27 cellular contexts compared by ENCODE assay signal in the genomic region with DNA sequence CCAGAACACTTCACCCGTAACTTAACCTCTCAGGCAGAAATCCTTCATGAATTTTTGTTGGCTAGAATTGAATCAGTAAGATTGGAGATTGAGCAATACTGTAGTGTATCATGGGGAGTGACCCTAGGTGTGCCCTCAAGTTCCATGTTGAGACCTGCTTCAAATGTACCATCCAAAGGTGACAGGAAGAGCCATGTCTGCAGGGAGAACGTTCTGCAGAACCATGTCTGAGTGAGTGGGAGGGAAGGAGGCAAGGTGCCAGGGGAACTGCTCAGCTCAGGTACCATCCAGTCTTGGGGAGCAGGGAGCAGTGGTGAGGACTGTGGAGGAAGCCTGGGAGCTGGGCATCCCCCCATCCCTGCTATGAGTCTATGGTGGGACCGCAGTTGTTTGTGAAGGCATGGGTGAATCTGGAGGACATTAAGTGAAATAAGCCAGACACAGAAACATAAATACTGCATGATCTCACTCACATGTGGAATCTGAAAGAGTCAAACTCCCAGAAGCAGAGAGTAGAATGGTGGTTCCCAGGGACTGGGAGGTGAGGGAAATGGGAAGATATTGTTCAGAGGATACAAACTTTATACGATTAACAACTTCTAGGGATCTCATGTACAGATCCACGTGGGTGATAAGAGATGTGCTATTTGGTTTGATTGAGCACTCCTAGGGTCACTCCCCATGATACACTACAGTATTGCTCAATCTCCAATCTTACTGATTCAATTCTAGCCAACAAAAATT. TPM values are rescaled to one million over a fixed set of nuclear protein-coding genes. Genes with fewer than 3 reads are reported as not detected.
A peak's percentile ranks its signal among the peaks of the same experiment; 100 is the strongest.
DNase-seq lines count a peak whose midpoint lies in the region; ATAC-seq, FAIRE-seq and TF ChIP-seq lines count a peak whose summit lies in the region.
"Had no signal": no experiment of that assay in that cellular context is flagged by ENCODE, and none has a peak within 500 bp of the region (broad histone marks: within the 10 kb centered on the region; RNA-seq: fewer than 3 reads in every experiment).

No MANE protein-coding gene starts in this region.

- H3K27ac ChIP-seq in heart left ventricle (peak overlapping the region in 4 of 12 donors; percentile 9 to 30 (median 24)), endothelial cell of umbilical vein (ENCODE audit: insufficient read depth, low read depth, low read length) (no peak overlapping the region), gastroesophageal sphincter (peak overlapping the region in 2 of 4 donors; percentile 43 to 57), upper lobe of left lung (peak overlapping the region in 1 of 4 donors; percentile 5)
- H3K27ac ChIP-seq: BLaER1, prostate gland, spleen had no signal

- no peaks in the 10 kb centered on the region for H4K20me1 ChIP-seq in endothelial cell of umbilical vein (replicated peaks; ENCODE audit: control insufficient read depth, extremely low read depth, insufficient read depth, low read length)
- H4K20me1 ChIP-seq: BLaER1 had no signal

- H3K4me3 ChIP-seq in heart left ventricle = no peak overlapping the region
- H3K4me3 ChIP-seq in endothelial cell of umbilical vein (replicated peaks in 1 of 3; ENCODE audit: insufficient read depth in 1 of 3, low read depth in 1 of 3, low read length in 3 of 3) = no peak overlapping the region
- no peak overlapping the region for H3K4me3 ChIP-seq in gastroesophageal sphincter
- H3K4me3 ChIP-seq in upper lobe of left lung = no peak overlapping the region
- H3K4me3 ChIP-seq: BLaER1, HAP-1, prostate gland, spleen had no signal

- intact Hi-C loops in heart left ventricle (cut with DNase I) (loop anchor here in 5 of 10 donors (2.0 to 10.0 kb wide), 7 partner anchors 40 to 110 kb away; partner anchors contain the start of gene IL16 (in 1 of the 5)), cardiac septum (cut with DNase I) (no loop called here), endothelial cell of umbilical vein (cut with micrococcal nuclease) (no loop called here)

- TF ChIP-seq EP300 in gastroesophageal sphincter (IDR thresholded peaks at IDR 0.05) (no peak), upper lobe of left lung (IDR thresholded peaks at IDR 0.05) (no peak)

- peak; percentile 15 for FAIRE-seq in endothelial cell of umbilical vein (lab: Jason Lieb, UNC)

- H3K27me3 Mint-ChIP-seq in nephron progenitor cell (ENCODE audit: low read depth, poor library complexity) = peaks cover 14% of the 10 kb centered on the region

- H3K27me3 ChIP-seq in heart left ventricle = no peaks in the 10 kb centered on the region
- peaks cover 0 to 2% of the 10 kb centered on the region in 2 experiments for H3K27me3 ChIP-seq in endothelial cell of umbilical vein (ENCODE audit: control insufficient read depth in 2 of 2, insufficient read depth in 2 of 2, low read length in 2 of 2)
- H3K27me3 ChIP-seq in gastroesophageal sphincter = peaks cover 3% of the 10 kb centered on the region
- no peaks in the 10 kb centered on the region for H3K27me3 ChIP-seq in upper lobe of left lung
- H3K27me3 ChIP-seq: BLaER1 had no signal

- no peak overlapping the region for H3K4me2 ChIP-seq in endothelial cell of umbilical vein (ENCODE audit: insufficient read depth, low read length)
- H3K4me2 ChIP-seq: BLaER1 had no signal

- no TSS peak for BruUV-seq in endothelial cell of umbilical vein (replicated peaks; lab: Mats Ljungman, UMichigan)

- H3K79me2 ChIP-seq in endothelial cell of umbilical vein (ENCODE audit: control insufficient read depth, insufficient read depth, low read length) = no peaks in the 10 kb centered on the region

- H3K9me1 ChIP-seq in endothelial cell of umbilical vein (replicated peaks; ENCODE audit: control insufficient read depth, extremely low read depth, insufficient read depth, low read length) = no peaks in the 10 kb centered on the region

- no peak for TF ChIP-seq CTCF in heart left ventricle (IDR thresholded peaks at IDR 0.05)
- TF ChIP-seq CTCF in endothelial cell of umbilical vein (IDR thresholded peaks at IDR 0.05; ENCODE audit: extremely low read depth in 1 of 2, insufficient read depth in 1 of 2, low read depth in 1 of 2, low read length in 2 of 2) = no peak
- TF ChIP-seq CTCF in gastroesophageal sphincter (IDR thresholded peaks at IDR 0.05) = no peak
- TF ChIP-seq CTCF in upper lobe of left lung (IDR thresholded peaks at IDR 0.05) = no peak
- TF ChIP-seq CTCF in nephron progenitor cell (IDR thresholded peaks at IDR 0.05) = no peak

- WGBS in heart left ventricle, 4 donors = 41 to 58% (median 47%) methylated on average over 5 of the region's 5 CpGs
- 40 to 43% methylated on average over 4 to 5 of the region's 5 CpGs for WGBS in gastroesophageal sphincter (ENCODE audit: low coverage in 1 of 2), 2 donors
- WGBS in upper lobe of left lung, 2 donors = 52 to 59% methylated on average over 5 of the region's 5 CpGs

- no peak overlapping the region for H2AFZ ChIP-seq in endothelial cell of umbilical vein (ENCODE audit: low read depth, low read length)

- no peak overlapping the region for H3K27ac Mint-ChIP-seq in nephron progenitor cell
- H3K27ac Mint-ChIP-seq: activated B cell treated with CpG ODN at 0.5 μM for 24 hours; activated CD8-positive, alpha-beta T cell treated with anti-CD3 and anti-CD28 coated beads, Interleukin-2, amount 10 ng/mL, durations not matched to agents 7 days and 5 days; activated naive CD4-positive, alpha-beta T cell treated with anti-CD3 and anti-CD28 coated beads for 36 hours; effector memory CD8-positive, alpha-beta T cell had no signal

- dilution Hi-C loops in endothelial cell of umbilical vein (cut with MboI; ENCODE audit: extremely low pct_ligation_motif_present, low sequenced_read_pairs) = no loop called here

- no peaks in the 10 kb centered on the region for H3K9me3 Mint-ChIP-seq in nephron progenitor cell
- H3K9me3 Mint-ChIP-seq: activated B cell treated with CpG ODN at 0.5 μM for 24 hours; activated naive CD4-positive, alpha-beta T cell treated with anti-CD3 and anti-CD28 coated beads for 36 hours; effector memory CD8-positive, alpha-beta T cell had no signal

- peaks cover 11% of the 10 kb centered on the region for H3K4me1 Mint-ChIP-seq in nephron progenitor cell

- no peaks in the 10 kb centered on the region for H3K9me3 ChIP-seq in heart left ventricle
- no peaks in the 10 kb centered on the region for H3K9me3 ChIP-seq in endothelial cell of umbilical vein (replicated peaks; ENCODE audit: control insufficient read depth, insufficient read depth, low read length)
- no peaks in the 10 kb centered on the region for H3K9me3 ChIP-seq in gastroesophageal sphincter
- no peaks in the 10 kb centered on the region for H3K9me3 ChIP-seq in upper lobe of left lung
- H3K9me3 ChIP-seq: BLaER1, HAP-1, prostate gland, spleen had no signal

- peaks cover 0 to 41% (median 30%) of the 10 kb centered on the region in 12 donors for H3K4me1 ChIP-seq in heart left ventricle
- H3K4me1 ChIP-seq in endothelial cell of umbilical vein (ENCODE audit: control insufficient read depth, extremely low read depth, insufficient read depth, low read length) = no peaks in the 10 kb centered on the region
- H3K4me1 ChIP-seq in gastroesophageal sphincter = peaks cover 0 to 23% (median 16%) of the 10 kb centered on the region in 3 donors
- H3K4me1 ChIP-seq in upper lobe of left lung = peaks cover 26 to 40% (median 32%) of the 10 kb centered on the region in 4 donors
- H3K4me1 ChIP-seq: HAP-1, prostate gland had no signal

- H3K36me3 ChIP-seq in heart left ventricle (no peaks in the 10 kb centered on the region), endothelial cell of umbilical vein (ENCODE audit: control insufficient read depth in 2 of 2, extremely low read depth in 1 of 2, insufficient read depth in 2 of 2, low read length in 2 of 2) (no peaks in the 10 kb centered on the region), gastroesophageal sphincter (no peaks in the 10 kb centered on the region), upper lobe of left lung (no peaks in the 10 kb centered on the region)
- H3K36me3 ChIP-seq: BLaER1, HAP-1, prostate gland, spleen had no signal

- H3K9ac ChIP-seq in endothelial cell of umbilical vein (replicated peaks; ENCODE audit: extremely low read depth, insufficient read depth, low read length) = no peak overlapping the region
- H3K9ac ChIP-seq: BLaER1 had no signal

- H3K36me3 Mint-ChIP-seq in nephron progenitor cell (ENCODE audit: low read depth) = no peaks in the 10 kb centered on the region

- TF ChIP-seq POLR2A in heart left ventricle (IDR thresholded peaks at IDR 0.05) (no peak), endothelial cell of umbilical vein (IDR thresholded peaks at IDR 0.05; ENCODE audit: low read depth, low read length) (no peak), gastroesophageal sphincter (IDR thresholded peaks at IDR 0.05) (no peak), upper lobe of left lung (IDR thresholded peaks at IDR 0.05) (no peak)

- ATAC-seq in heart left ventricle (peak in 3 of 4 donors; percentile 15 to 20 (median 18)), gastroesophageal sphincter (peak; percentile 8), upper lobe of left lung (ENCODE audit: low FRiP score in 2 of 2) (peak; percentile 27 to 39)
- ATAC-seq in activated CD4-positive, CD25-positive, alpha-beta regulatory T cell treated with anti-CD3 and anti-CD28 coated beads, Interleukin-2, amount 50 U/mL, for 24 hours = no peak
- ATAC-seq: activated CD8-positive, alpha-beta T cell treated with anti-CD3 and anti-CD28 coated beads, Interleukin-2, amount 10 ng/mL, durations not matched to agents 7 days and 5 days; effector memory CD8-positive, alpha-beta T cell; Panc1 had no signal

- DNase-seq in heart left ventricle (no peak), cardiac septum (ENCODE audit: low spot score) (no peak), endothelial cell of umbilical vein (ENCODE audit: low read depth, low spot score) (no peak), upper lobe of left lung (peak in 1 of 2 donors; percentile 31), cerebellar cortex (ENCODE audit: low spot score) (no peak), nephron progenitor cell (no peak)
- DNase-seq: activated B cell treated with CpG ODN at 0.5 μM for 24 hours; activated CD8-positive, alpha-beta T cell treated with anti-CD3 and anti-CD28 coated beads, Interleukin-2, amount 10 ng/mL, durations not matched to agents 7 days and 5 days; activated naive CD4-positive, alpha-beta T cell treated with anti-CD3 and anti-CD28 coated beads for 36 hours; activated T-cell treated with anti-CD3 and anti-CD28 coated beads, Interleukin-2, amount 50 U/mL, for 48 hours; Calu3; effector memory CD8-positive, alpha-beta T cell; Kasumi-1; NCI-H1048; NCI-H2029; NCI-H345; spleen; T1000 had no signal

- H3K4me3 Mint-ChIP-seq in nephron progenitor cell = no peak overlapping the region
- H3K4me3 Mint-ChIP-seq: activated B cell treated with CpG ODN at 0.5 μM for 24 hours; activated CD8-positive, alpha-beta T cell treated with anti-CD3 and anti-CD28 coated beads, Interleukin-2, amount 10 ng/mL, durations not matched to agents 7 days and 5 days; activated naive CD4-positive, alpha-beta T cell treated with anti-CD3 and anti-CD28 coated beads for 36 hours; effector memory CD8-positive, alpha-beta T cell had no signal

- CTCF ChIA-PET in endothelial cell of umbilical vein (lab: Charles Lee) = interaction anchor here (10.3 kb wide), 1 partner anchor 109 kb away, joined by 472 read pairs; no protein-coding TSS in a partner anchor

- POLR2A ChIA-PET in endothelial cell of umbilical vein (lab: Charles Lee) = no interaction called here

RNA-seq across cellular contexts. Expression of gene CFAP161, which starts 23.3 kb away (rescaled TPM):
- 1 to 10 TPM in 3 of 9 donors, under 1 TPM in 5, not detected in 1; 0.22 to 2.0 (median 0.81) TPM for total RNA-seq in heart left ventricle
- under 1 TPM in 1 of 2 donors, not detected in 1; 0.30 TPM for polyA plus RNA-seq in heart left ventricle
- 1.7 TPM for total RNA-seq in cardiac septum
- total RNA-seq in endothelial cell of umbilical vein = 0.65 TPM in 1 of 2 replicates, not detected in the other
- 0.08 TPM in 1 of 2 replicates, not detected in the other for polyA plus RNA-seq in endothelial cell of umbilical vein
- polyA plus RNA-seq in endothelial cell of umbilical vein (2011; cell fraction: cytosol; rRNA removed) = 0.06 and 0.11 TPM in 2 replicates
- polyA plus RNA-seq in endothelial cell of umbilical vein (2011; cell fraction: nucleus; rRNA removed) = 0.14 TPM in 1 of 2 replicates, not detected in the other
- not detected in 2 replicates for polyA plus RNA-seq in endothelial cell of umbilical vein (2012)
- polyA minus RNA-seq in endothelial cell of umbilical vein = 0.45 TPM in 1 of 2 replicates, not detected in the other
- polyA minus RNA-seq in endothelial cell of umbilical vein (2011; cell fraction: cytosol; rRNA and poly(A)+ RNA removed) = not detected
- 0.24 TPM in 1 of 2 replicates, not detected in the other for polyA minus RNA-seq in endothelial cell of umbilical vein (2011; cell fraction: nucleus; rRNA and poly(A)+ RNA removed)
- under 1 TPM in 2 of 4 donors, not detected in 2; 0.40 to 0.57 TPM for total RNA-seq in gastroesophageal sphincter
- total RNA-seq in upper lobe of left lung = 1 to 10 TPM; 1.2 to 9.0 (median 2.6) TPM
- total RNA-seq: A172; activated CD8-positive, alpha-beta T cell treated with anti-CD3 and anti-CD28 coated beads, Interleukin-2, amount 10 ng/mL, durations not matched to agents 7 days and 5 days; activated naive CD4-positive, alpha-beta T cell treated with anti-CD3 and anti-CD28 coated beads for 36 hours; Calu3 had no signal
- polyA plus RNA-seq: aorta, neural cell had no signal

RNA-seq across cellular contexts. Expression of gene IL16, which starts 39.3 kb away (rescaled TPM):
- 10 to 100 TPM in 2 of 9 donors, 1 to 10 TPM in 7; 1.2 to 21.6 (median 3.9) TPM for total RNA-seq in heart left ventricle
- 1 to 10 TPM; 2.5 to 2.8 TPM for polyA plus RNA-seq in heart left ventricle
- total RNA-seq in cardiac septum = 2.5 TPM
- 0.99 and 2.1 TPM in 2 replicates for total RNA-seq in endothelial cell of umbilical vein
- 0.25 and 0.29 TPM in 2 replicates for polyA plus RNA-seq in endothelial cell of umbilical vein
- polyA plus RNA-seq in endothelial cell of umbilical vein (2011; cell fraction: cytosol; rRNA removed) = 0.42 and 0.54 TPM in 2 replicates
- 0.38 and 0.75 TPM in 2 replicates for polyA plus RNA-seq in endothelial cell of umbilical vein (2011; cell fraction: nucleus; rRNA removed)
- 0.21 TPM in 1 of 2 replicates, not detected in the other for polyA plus RNA-seq in endothelial cell of umbilical vein (2012)
- 0.42 and 0.73 TPM in 2 replicates for polyA minus RNA-seq in endothelial cell of umbilical vein
- polyA minus RNA-seq in endothelial cell of umbilical vein (2011; cell fraction: cytosol; rRNA and poly(A)+ RNA removed) = not detected
- 0.29 and 1.2 TPM in 2 replicates for polyA minus RNA-seq in endothelial cell of umbilical vein (2011; cell fraction: nucleus; rRNA and poly(A)+ RNA removed)
- total RNA-seq in gastroesophageal sphincter = 10 to 100 TPM; 15.0 to 35.2 (median 23.6) TPM
- 100 to 1,000 TPM in 1 of 6 donors, 10 to 100 TPM in 5; 18.9 to 102 (median 31.8) TPM for total RNA-seq in upper lobe of left lung
- total RNA-seq: A172, Calu3 had no signal
- polyA plus RNA-seq: neural cell had no signal

Comparison
In these comparisons a context has a peak if more than half of its experiments do, and no peak if none do; other contexts are left out.
1. ATAC-seq: peak in heart left ventricle (3 of 4), gastroesophageal sphincter (single experiment) and upper lobe of left lung (2 of 2); none in activated CD4-positive, CD25-positive, alpha-beta regulatory T cell treated with anti-CD3 and anti-CD28 coated beads, Interleukin-2, amount 50 U/mL, for 24 hours (0 of 2).